1 cellular context compared by ENCODE assay signal in genomic region chr5:88813805-88814584, GRCh38.
TF ChIP-seq lines count a peak whose summit lies in the region.

No MANE protein-coding gene starts in this region.

TF ChIP-seq in HepG2, 621 proteins besides CTCF, POLR2A, EP300 and RAD21 (continued from another document):
- TF ChIP-seq, protein P1, sequence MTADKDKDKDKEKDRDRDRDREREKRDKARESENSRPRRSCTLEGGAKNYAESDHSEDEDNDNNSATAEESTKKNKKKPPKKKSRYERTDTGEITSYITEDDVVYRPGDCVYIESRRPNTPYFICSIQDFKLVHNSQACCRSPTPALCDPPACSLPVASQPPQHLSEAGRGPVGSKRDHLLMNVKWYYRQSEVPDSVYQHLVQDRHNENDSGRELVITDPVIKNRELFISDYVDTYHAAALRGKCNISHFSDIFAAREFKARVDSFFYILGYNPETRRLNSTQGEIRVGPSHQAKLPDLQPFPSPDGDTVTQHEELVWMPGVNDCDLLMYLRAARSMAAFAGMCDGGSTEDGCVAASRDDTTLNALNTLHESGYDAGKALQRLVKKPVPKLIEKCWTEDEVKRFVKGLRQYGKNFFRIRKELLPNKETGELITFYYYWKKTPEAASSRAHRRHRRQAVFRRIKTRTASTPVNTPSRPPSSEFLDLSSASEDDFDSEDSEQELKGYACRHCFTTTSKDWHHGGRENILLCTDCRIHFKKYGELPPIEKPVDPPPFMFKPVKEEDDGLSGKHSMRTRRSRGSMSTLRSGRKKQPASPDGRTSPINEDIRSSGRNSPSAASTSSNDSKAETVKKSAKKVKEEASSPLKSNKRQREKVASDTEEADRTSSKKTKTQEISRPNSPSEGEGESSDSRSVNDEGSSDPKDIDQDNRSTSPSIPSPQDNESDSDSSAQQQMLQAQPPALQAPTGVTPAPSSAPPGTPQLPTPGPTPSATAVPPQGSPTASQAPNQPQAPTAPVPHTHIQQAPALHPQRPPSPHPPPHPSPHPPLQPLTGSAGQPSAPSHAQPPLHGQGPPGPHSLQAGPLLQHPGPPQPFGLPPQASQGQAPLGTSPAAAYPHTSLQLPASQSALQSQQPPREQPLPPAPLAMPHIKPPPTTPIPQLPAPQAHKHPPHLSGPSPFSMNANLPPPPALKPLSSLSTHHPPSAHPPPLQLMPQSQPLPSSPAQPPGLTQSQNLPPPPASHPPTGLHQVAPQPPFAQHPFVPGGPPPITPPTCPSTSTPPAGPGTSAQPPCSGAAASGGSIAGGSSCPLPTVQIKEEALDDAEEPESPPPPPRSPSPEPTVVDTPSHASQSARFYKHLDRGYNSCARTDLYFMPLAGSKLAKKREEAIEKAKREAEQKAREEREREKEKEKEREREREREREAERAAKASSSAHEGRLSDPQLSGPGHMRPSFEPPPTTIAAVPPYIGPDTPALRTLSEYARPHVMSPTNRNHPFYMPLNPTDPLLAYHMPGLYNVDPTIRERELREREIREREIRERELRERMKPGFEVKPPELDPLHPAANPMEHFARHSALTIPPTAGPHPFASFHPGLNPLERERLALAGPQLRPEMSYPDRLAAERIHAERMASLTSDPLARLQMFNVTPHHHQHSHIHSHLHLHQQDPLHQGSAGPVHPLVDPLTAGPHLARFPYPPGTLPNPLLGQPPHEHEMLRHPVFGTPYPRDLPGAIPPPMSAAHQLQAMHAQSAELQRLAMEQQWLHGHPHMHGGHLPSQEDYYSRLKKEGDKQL (CRISPR knock-in tag; IDR thresholded peaks at IDR 0.05; ENCODE audit: low read depth) = no peak
- TF ChIP-seq ZNF772 (CRISPR knock-in tag; IDR thresholded peaks at IDR 0.05) = no peak
- no peak for TF ChIP-seq ZBTB3 (CRISPR knock-in tag; IDR thresholded peaks at IDR 0.05; ENCODE audit: borderline replicate concordance, low read depth)
- no peak for TF ChIP-seq ZNF660 (CRISPR knock-in tag; IDR thresholded peaks at IDR 0.05; ENCODE audit: borderline replicate concordance, low read depth)
- no peak for TF ChIP-seq PCBP1 (IDR thresholded peaks at IDR 0.05; ENCODE audit: borderline replicate concordance, low read depth, low read length)
- TF ChIP-seq ZNF577 (CRISPR knock-in tag; IDR thresholded peaks at IDR 0.05; ENCODE audit: borderline replicate concordance, low read depth) = no peak
- TF ChIP-seq MEIS1 (CRISPR knock-in tag; IDR thresholded peaks at IDR 0.05; ENCODE audit: borderline replicate concordance) = no peak
- TF ChIP-seq DNMT1 (CRISPR knock-in tag; IDR thresholded peaks at IDR 0.05) = no peak
- TF ChIP-seq, protein P2, sequence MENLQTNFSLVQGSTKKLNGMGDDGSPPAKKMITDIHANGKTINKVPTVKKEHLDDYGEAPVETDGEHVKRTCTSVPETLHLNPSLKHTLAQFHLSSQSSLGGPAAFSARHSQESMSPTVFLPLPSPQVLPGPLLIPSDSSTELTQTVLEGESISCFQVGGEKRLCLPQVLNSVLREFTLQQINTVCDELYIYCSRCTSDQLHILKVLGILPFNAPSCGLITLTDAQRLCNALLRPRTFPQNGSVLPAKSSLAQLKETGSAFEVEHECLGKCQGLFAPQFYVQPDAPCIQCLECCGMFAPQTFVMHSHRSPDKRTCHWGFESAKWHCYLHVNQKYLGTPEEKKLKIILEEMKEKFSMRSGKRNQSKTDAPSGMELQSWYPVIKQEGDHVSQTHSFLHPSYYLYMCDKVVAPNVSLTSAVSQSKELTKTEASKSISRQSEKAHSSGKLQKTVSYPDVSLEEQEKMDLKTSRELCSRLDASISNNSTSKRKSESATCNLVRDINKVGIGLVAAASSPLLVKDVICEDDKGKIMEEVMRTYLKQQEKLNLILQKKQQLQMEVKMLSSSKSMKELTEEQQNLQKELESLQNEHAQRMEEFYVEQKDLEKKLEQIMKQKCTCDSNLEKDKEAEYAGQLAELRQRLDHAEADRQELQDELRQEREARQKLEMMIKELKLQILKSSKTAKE (CRISPR knock-in tag; IDR thresholded peaks at IDR 0.05; ENCODE audit: borderline replicate concordance) = no peak
- TF ChIP-seq ZNF777 (CRISPR knock-in tag; IDR thresholded peaks at IDR 0.05) = no peak
TF ChIP-seq in HepG2: peak in this region for 0.
